ENCODE assay signal across 1 cellular context in the genomic region with DNA sequence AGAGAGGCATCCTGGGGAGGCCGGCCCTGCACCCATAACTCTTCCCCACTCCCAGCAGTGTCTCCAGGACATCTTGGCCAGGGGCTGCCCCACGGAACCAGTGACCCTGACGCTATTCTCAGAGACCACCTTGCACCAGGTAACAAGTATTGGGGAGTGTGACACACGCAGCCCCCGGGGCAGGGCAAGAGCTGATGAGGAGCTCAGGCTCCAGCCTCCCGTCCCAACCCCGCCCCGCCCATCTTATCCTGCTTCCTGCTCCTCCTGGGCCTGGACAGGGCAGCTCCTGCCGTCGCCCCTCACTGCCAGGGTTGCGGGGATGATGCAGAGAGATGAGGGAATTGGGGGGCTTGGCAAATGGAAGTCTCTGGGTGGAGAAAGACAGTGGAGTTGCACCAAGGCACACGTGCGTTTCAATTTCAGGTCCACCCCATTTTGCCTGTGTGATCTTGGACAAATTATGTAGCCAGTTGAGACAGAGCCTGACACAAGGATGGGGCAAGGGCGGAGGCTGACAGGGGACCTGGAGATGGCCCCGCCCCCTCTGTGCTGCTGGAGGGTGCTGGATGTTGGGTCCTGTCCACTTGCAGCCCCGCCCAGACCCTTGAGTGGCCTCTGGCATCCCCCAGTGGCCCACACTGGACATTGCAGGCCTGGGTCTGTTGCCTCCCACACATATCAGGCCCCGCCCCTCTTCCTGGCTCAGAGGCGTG.
TF ChIP-seq lines count a peak whose summit lies in the region.

No MANE protein-coding gene starts in this region.

TF ChIP-seq in endothelial cell of umbilical vein, 7 proteins besides CTCF, POLR2A, EP300 and RAD21:
- TF ChIP-seq POLR2AphosphoS5 (IDR thresholded peaks at IDR 0.05; ENCODE audit: insufficient read depth, low read depth, low read length) (no peak), MYC (IDR thresholded peaks at IDR 0.05; ENCODE audit: low read depth, low read length) (no peak)
